In the genomic region with DNA sequence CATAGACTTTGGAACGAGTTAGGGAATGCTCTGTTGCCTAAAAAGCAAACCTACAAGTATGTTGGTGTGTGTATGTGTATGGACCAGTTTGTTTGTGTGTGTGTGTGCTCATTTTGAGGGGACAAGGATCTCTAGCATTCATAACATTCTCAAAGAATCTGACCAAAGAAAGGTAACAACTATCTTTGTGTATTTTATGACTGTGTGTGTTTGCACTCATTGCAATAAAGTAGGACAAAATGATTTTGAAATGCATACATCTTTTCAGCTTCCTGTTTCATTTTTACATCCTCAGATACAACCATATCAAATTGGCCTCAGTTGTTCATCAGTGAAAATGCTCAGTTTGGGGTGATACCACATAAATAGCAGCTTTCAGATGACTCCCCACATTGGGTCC, we compare ENCODE assay signal across 19 cellular contexts. TPM values are rescaled to one million over a fixed set of nuclear protein-coding genes. Genes with fewer than 3 reads are reported as not detected.
DNase-seq lines count a peak whose midpoint lies in the region; ATAC-seq and TF ChIP-seq lines count a peak whose summit lies in the region.
"Had no signal": no experiment of that assay in that cellular context is flagged by ENCODE, and none has a peak within 500 bp of the region (broad histone marks: within the 10 kb centered on the region; RNA-seq: fewer than 3 reads in every experiment).

No MANE protein-coding gene starts in this region.

- H3F3A ChIP-seq in MM.1S (ENCODE audit: insufficient read depth, low read length), result peaks cover 18% of the 10 kb centered on the region

- H3K79me2 ChIP-seq in MM.1S (ENCODE audit: low read length), result no peaks in the 10 kb centered on the region

- H3K9me3 ChIP-seq in MM.1S (replicated peaks; ENCODE audit: insufficient read depth, low read length) (no peaks in the 10 kb centered on the region), mucosa of descending colon (no peaks in the 10 kb centered on the region), psoas muscle (no peaks in the 10 kb centered on the region)
- H3K9me3 ChIP-seq: HAP-1, MG63 had no signal

- no peak overlapping the region; the same call in 1 of the 2 replicates for H3K27ac ChIP-seq in MM.1S (ENCODE audit: low read length)
- no peak overlapping the region for H3K27ac ChIP-seq in psoas muscle

- H3K36me3 ChIP-seq in MM.1S (replicated peaks; ENCODE audit: insufficient read depth, low read length) (no peaks in the 10 kb centered on the region), mucosa of descending colon (ENCODE audit: low read depth) (no peaks in the 10 kb centered on the region), psoas muscle (ENCODE audit: insufficient read depth in 1 of 2, low read depth in 1 of 2) (no peaks in the 10 kb centered on the region)
- H3K36me3 ChIP-seq: HAP-1, MG63 had no signal

- H3K9ac ChIP-seq in MM.1S (ENCODE audit: low read length), result no peak overlapping the region

- H3K4me1 ChIP-seq in MM.1S (ENCODE audit: low read length), result peaks cover 44% of the 10 kb centered on the region
- peaks cover 4% of the 10 kb centered on the region for H3K4me1 ChIP-seq in mucosa of descending colon (ENCODE audit: low read depth)
- no peaks in the 10 kb centered on the region for H3K4me1 ChIP-seq in psoas muscle

- no peaks in the 10 kb centered on the region for H4K20me1 ChIP-seq in MM.1S (ENCODE audit: insufficient read depth, low read length)

- DNase-seq in MM.1S (no peak), mucosa of descending colon (no peak), psoas muscle (no peak), EL (no peak), RPMI8226 (no peak)
- DNase-seq: COR-L47, DMS153, MG63, NCI-H1092 treated with DMSO at 0.1 percent for 48 hours, NCI-H187, NCI-H446, NCI-H748 treated with DMSO at 0.1 percent for 48 hours, SHP77 treated with DMSO at 0.1 percent for 48 hours, T-helper 1 cell, T1000 had no signal

- ATAC-seq in GM18909 (IDR thresholded peaks at IDR 0.05; ENCODE audit: poor library complexity, unreplicated experiment), result peak; percentile 4
- peak; percentile 18 for ATAC-seq in HG02763 (IDR thresholded peaks at IDR 0.05; ENCODE audit: unreplicated experiment)
- ATAC-seq in mucosa of descending colon, result peak; percentile 59
- ATAC-seq in psoas muscle, result no peak
- ATAC-seq: SK-N-SH treated with all-trans-retinoic acid at 6 μM for 48 hours had no signal

- TF ChIP-seq CTCF in MM.1S (IDR thresholded peaks at IDR 0.05; ENCODE audit: low read length) (no peak), mucosa of descending colon (IDR thresholded peaks at IDR 0.05) (no peak), psoas muscle (IDR thresholded peaks at IDR 0.05) (no peak)

- peak overlapping the region; percentile 63 for H3K4me2 ChIP-seq in MM.1S (ENCODE audit: low read depth, low read length)

- no peak overlapping the region for H2AFZ ChIP-seq in MM.1S (ENCODE audit: low read length)

- H3K4me3 ChIP-seq in MM.1S (ENCODE audit: low read length) (peak overlapping the region; percentile 17; the same call in 1 of the 2 replicates), mucosa of descending colon (no peak overlapping the region), psoas muscle (no peak overlapping the region)
- H3K4me3 ChIP-seq: HAP-1, MG63 had no signal

- WGBS in psoas muscle, 3 donors, result 25 to 78% (median 75%) methylated on average over 1 of the region's 1 CpG

- no peaks in the 10 kb centered on the region for H3K9me2 ChIP-seq in MM.1S (replicated peaks; ENCODE audit: insufficient read depth, low read length)

- H3K27me3 ChIP-seq in MM.1S (replicated peaks; ENCODE audit: insufficient read depth, low read length) (no peaks in the 10 kb centered on the region), psoas muscle (ENCODE audit: insufficient read depth in 3 of 3, low read length in 2 of 3) (peaks cover 0 to 6% (median 0%) of the 10 kb centered on the region in 3 donors)
- H3K27me3 ChIP-seq: MG63 had no signal

- intact Hi-C loops in mucosa of descending colon (cut with DNase I, micrococcal nuclease), result no loop called here
- intact Hi-C loops in psoas muscle (cut with DNase I), result no loop called here

RNA-seq across cellular contexts. Expression of gene XK, which starts 8.3 kb away (rescaled TPM):
- total RNA-seq in mucosa of descending colon, result 10 to 100 TPM; 22.8 to 34.7 (median 29.5) TPM
- total RNA-seq in psoas muscle, result 1 to 10 TPM; 3.2 to 8.9 (median 3.8) TPM
- 1 to 10 TPM in 2 of 3 donors, under 1 TPM in 1; 0.94 to 4.8 (median 1.5) TPM for polyA plus RNA-seq in psoas muscle

Comparison
In these comparisons a context has a peak if more than half of its experiments do, and no peak if none do; other contexts are left out.
1. ATAC-seq: peak in GM18909 (single experiment), HG02763 (single experiment) and mucosa of descending colon (single experiment); none in psoas muscle (0 of 4).